ENCODE assay signal across 27 cellular contexts in genomic region chr20:4261333-4262284, GRCh38. TPM values are rescaled to one million over a fixed set of nuclear protein-coding genes. Genes with fewer than 3 reads are reported as not detected.
A peak's percentile ranks its signal among the peaks of the same experiment; 100 is the strongest.
DNase-seq lines count a peak whose midpoint lies in the region; ATAC-seq, FAIRE-seq and TF ChIP-seq lines count a peak whose summit lies in the region.
"Had no signal": no experiment of that assay in that cellular context is flagged by ENCODE, and none has a peak within 500 bp of the region (broad histone marks: within the 10 kb centered on the region; RNA-seq: fewer than 3 reads in every experiment).

No MANE protein-coding gene starts in this region.

- no peak overlapping the region for H3K4me2 ChIP-seq in A549
- H3K4me2 ChIP-seq in GM23338 = peak overlapping the region; percentile 41; the same call in 1 of the 2 replicates
- H3K4me2 ChIP-seq in MM.1S (ENCODE audit: low read depth, low read length) = no peak overlapping the region

- no peaks in the 10 kb centered on the region for H3K9me3 ChIP-seq in A549
- H3K9me3 ChIP-seq in adipocyte (ENCODE audit: control insufficient read depth, low read length) = no peaks in the 10 kb centered on the region
- no peaks in the 10 kb centered on the region for H3K9me3 ChIP-seq in MM.1S (replicated peaks; ENCODE audit: insufficient read depth, low read length)
- H3K9me3 ChIP-seq: mucosa of descending colon, neutrophil had no signal

- TF ChIP-seq CTCF in A549 (IDR thresholded peaks at IDR 0.05) (no peak), GM23338 (conservative IDR thresholded peaks at IDR 0.05; ENCODE audit: low read depth in 2 of 2) (no peak), MM.1S (IDR thresholded peaks at IDR 0.05; ENCODE audit: low read length) (no peak)

- H3K9me3 Mint-ChIP-seq in GM23338 = peaks cover 25% of the 10 kb centered on the region
- peaks cover 4% of the 10 kb centered on the region for H3K9me3 Mint-ChIP-seq in T-helper 2 cell treated with Interferon-gamma antibody and Interleukin-4, amounts not matched to agents 5 μg/mL and 100 μg/mL, for 36 hours
- peaks cover 5% of the 10 kb centered on the region for H3K9me3 Mint-ChIP-seq in activated naive CD8-positive, alpha-beta T cell treated with anti-CD3 and anti-CD28 coated beads, Interleukin-2, amount 50 U/mL, for 24 hours

- H3F3A ChIP-seq in GM23338 (replicated peaks; ENCODE audit: low read depth) (no peaks in the 10 kb centered on the region), MM.1S (ENCODE audit: insufficient read depth, low read length) (no peaks in the 10 kb centered on the region)

- DNase-seq in A549 (ENCODE audit: low read depth in 1 of 2, low spot score in 1 of 2) (no peak), GM23338 (ENCODE audit: low spot score) (peak; percentile 29), adipocyte (ENCODE audit: low read depth) (peak; percentile 29), fibroblast of peridontal ligament (ENCODE audit: extremely low read depth) (peak; percentile 55), MM.1S (no peak)
- DNase-seq in T-helper 2 cell treated with Interferon-gamma antibody and Interleukin-4, amounts not matched to agents 5 μg/mL and 100 μg/mL, for 36 hours (ENCODE audit: low spot score) = no peak
- no peak for DNase-seq in activated CD4-positive, alpha-beta T cell treated with anti-CD3 and anti-CD28 coated beads for 48 hours
- no peak for DNase-seq in activated naive CD8-positive, alpha-beta T cell treated with anti-CD3 and anti-CD28 coated beads, Interleukin-2, amount 50 U/mL, for 24 hours
- DNase-seq: activated B cell treated with CpG ODN at 0.5 μM for 24 hours; activated CD8-positive, alpha-beta T cell treated with anti-CD3 and anti-CD28 coated beads, Interleukin-2, amount 10 ng/mL, durations not matched to agents 7 days and 5 days; activated T-cell treated with anti-CD3 and anti-CD28 coated beads, Interleukin-2, amount 50 U/mL, for 4 hours; caudate nucleus; CD8-positive, alpha-beta memory T cell; KBM-7; left lung; mucosa of descending colon; NCI-H1092; NCI-H2107; NCI-H524 treated with DMSO at 0.1 percent for 48 hours; SIG-M5; stimulated activated naive CD8-positive, alpha-beta T cell treated with anti-CD3 and anti-CD28 coated beads, Interleukin-15, amount 100 ng/mL, for 72 hours had no signal

- no peaks in the 10 kb centered on the region for H4K20me1 ChIP-seq in GM23338 (replicated peaks; ENCODE audit: insufficient read depth)
- H4K20me1 ChIP-seq in MM.1S (ENCODE audit: insufficient read depth, low read length) = no peaks in the 10 kb centered on the region

- H3K4me1 ChIP-seq in A549 (no peaks in the 10 kb centered on the region), GM23338 (ENCODE audit: insufficient read depth) (peaks cover 22% of the 10 kb centered on the region), adipocyte (ENCODE audit: control insufficient read depth, insufficient read depth, low read length) (no peaks in the 10 kb centered on the region), MM.1S (ENCODE audit: low read length) (no peaks in the 10 kb centered on the region)
- H3K4me1 ChIP-seq: left lung had no signal

- H3K27me3 Mint-ChIP-seq in GM23338 (ENCODE audit: insufficient read depth, low read depth, poor library complexity) = peaks cover 12% of the 10 kb centered on the region
- peaks cover 17% of the 10 kb centered on the region for H3K27me3 Mint-ChIP-seq in T-helper 2 cell treated with Interferon-gamma antibody and Interleukin-4, amounts not matched to agents 5 μg/mL and 100 μg/mL, for 36 hours (ENCODE audit: low read depth)
- peaks cover 18% of the 10 kb centered on the region for H3K27me3 Mint-ChIP-seq in activated naive CD8-positive, alpha-beta T cell treated with anti-CD3 and anti-CD28 coated beads, Interleukin-2, amount 50 U/mL, for 24 hours

- H3K9me2 ChIP-seq in GM23338 (ENCODE audit: insufficient read depth) (no peaks in the 10 kb centered on the region; the same call in 1 of the 2 replicates), MM.1S (replicated peaks; ENCODE audit: insufficient read depth, low read length) (no peaks in the 10 kb centered on the region)

- H3K36me3 ChIP-seq in GM23338 (ENCODE audit: insufficient read depth) (no peaks in the 10 kb centered on the region), adipocyte (ENCODE audit: control insufficient read depth, insufficient read depth, low read length, severe bottlenecking) (no peaks in the 10 kb centered on the region), MM.1S (replicated peaks; ENCODE audit: insufficient read depth, low read length) (no peaks in the 10 kb centered on the region)
- H3K36me3 ChIP-seq: left lung, neutrophil had no signal

- ATAC-seq in A549 (no peak), GM23338 (peak; percentile 51)
- no peak for ATAC-seq in activated naive CD8-positive, alpha-beta T cell treated with anti-CD3 and anti-CD28 coated beads, Interleukin-2, amount 50 U/mL, for 24 hours
- ATAC-seq: activated CD8-positive, alpha-beta T cell treated with anti-CD3 and anti-CD28 coated beads, Interleukin-2, amount 10 ng/mL, durations not matched to agents 7 days and 5 days; activated naive CD4-positive, alpha-beta T cell treated with anti-CD3 and anti-CD28 coated beads, Interleukin-2, amount 50 U/mL, for 72 hours; activated T-cell treated with anti-CD3 and anti-CD28 coated beads, Interleukin-2, amount 50 U/mL, for 4 hours; left lung; mucosa of descending colon; stimulated activated naive CD8-positive, alpha-beta T cell treated with anti-CD3 and anti-CD28 coated beads, Interleukin-15, amount 100 ng/mL, for 72 hours had no signal

- H3K27me3 ChIP-seq in GM23338 (ENCODE audit: insufficient read depth) = no peaks in the 10 kb centered on the region
- H3K27me3 ChIP-seq in adipocyte (replicated peaks; ENCODE audit: control insufficient read depth, insufficient read depth, low read length) = peaks cover 4% of the 10 kb centered on the region
- H3K27me3 ChIP-seq in MM.1S (replicated peaks; ENCODE audit: insufficient read depth, low read length) = no peaks in the 10 kb centered on the region

- TF ChIP-seq POLR2A in A549 (IDR thresholded peaks at IDR 0.05; ENCODE audit: low read length) = no peak

- H3K27ac ChIP-seq in A549 (no peak overlapping the region), GM23338 (ENCODE audit: low read depth) (no peak overlapping the region), MM.1S (ENCODE audit: low read length) (no peak overlapping the region)
- H3K27ac ChIP-seq: left lung, neutrophil had no signal

- H3K4me3 ChIP-seq in A549 = no peak overlapping the region
- H3K4me3 ChIP-seq in GM23338 = no peak overlapping the region
- H3K4me3 ChIP-seq in adipocyte (ENCODE audit: low read length) = no peak overlapping the region
- H3K4me3 ChIP-seq in MM.1S (ENCODE audit: low read length) = no peak overlapping the region
- H3K4me3 ChIP-seq: left lung, mucosa of descending colon had no signal

- H3K9ac ChIP-seq in adipocyte (ENCODE audit: low read length) (no peak overlapping the region), MM.1S (ENCODE audit: low read length) (no peak overlapping the region)

- TF ChIP-seq EP300 in A549 (IDR thresholded peaks at IDR 0.05) = no peak

- H3K36me3 Mint-ChIP-seq in GM23338 (ENCODE audit: low read depth) = peaks cover 26% of the 10 kb centered on the region
- no peaks in the 10 kb centered on the region for H3K36me3 Mint-ChIP-seq in T-helper 2 cell treated with Interferon-gamma antibody and Interleukin-4, amounts not matched to agents 5 μg/mL and 100 μg/mL, for 36 hours (ENCODE audit: low read depth)
- no peaks in the 10 kb centered on the region for H3K36me3 Mint-ChIP-seq in activated naive CD8-positive, alpha-beta T cell treated with anti-CD3 and anti-CD28 coated beads, Interleukin-2, amount 50 U/mL, for 24 hours (ENCODE audit: low read depth)
- H3K36me3 Mint-ChIP-seq: CD8-positive, alpha-beta memory T cell; type B pancreatic cell had no signal

- no peak for FAIRE-seq in A549 (lab: Jason Lieb, UNC)
- FAIRE-seq: A204.1, GM18507 had no signal

- peaks cover 30% of the 10 kb centered on the region for H3K4me1 Mint-ChIP-seq in GM23338
- H3K4me1 Mint-ChIP-seq in T-helper 2 cell treated with Interferon-gamma antibody and Interleukin-4, amounts not matched to agents 5 μg/mL and 100 μg/mL, for 36 hours (ENCODE audit: low read depth) = no peaks in the 10 kb centered on the region
- H3K4me1 Mint-ChIP-seq in activated naive CD8-positive, alpha-beta T cell treated with anti-CD3 and anti-CD28 coated beads, Interleukin-2, amount 50 U/mL, for 24 hours = no peaks in the 10 kb centered on the region
- H3K4me1 Mint-ChIP-seq: activated B cell treated with CpG ODN at 0.5 μM for 24 hours; CD8-positive, alpha-beta memory T cell; stimulated activated naive CD8-positive, alpha-beta T cell treated with anti-CD3 and anti-CD28 coated beads, Interleukin-15, amount 100 ng/mL, for 72 hours had no signal

- TF ChIP-seq RAD21 in A549 (conservative IDR thresholded peaks at IDR 0.05 in 1 of 2, IDR thresholded peaks at IDR 0.05 in 1 of 2) = 0 out of 5 replicates have a peak, but pooled peaks of 1 of the 2 experiments have one; percentile 21

- no peak overlapping the region; the same call in 2 of the 3 replicates for H3K4me3 Mint-ChIP-seq in GM23338
- no peak overlapping the region for H3K4me3 Mint-ChIP-seq in T-helper 2 cell treated with Interferon-gamma antibody and Interleukin-4, amounts not matched to agents 5 μg/mL and 100 μg/mL, for 36 hours
- no peak overlapping the region for H3K4me3 Mint-ChIP-seq in activated naive CD8-positive, alpha-beta T cell treated with anti-CD3 and anti-CD28 coated beads, Interleukin-2, amount 50 U/mL, for 24 hours
- H3K4me3 Mint-ChIP-seq: activated B cell treated with CpG ODN at 0.5 μM for 24 hours; activated CD8-positive, alpha-beta T cell treated with anti-CD3 and anti-CD28 coated beads, Interleukin-2, amount 10 ng/mL, durations not matched to agents 7 days and 5 days; activated T-cell treated with anti-CD3 and anti-CD28 coated beads, Interleukin-2, amount 50 U/mL, for 4 hours; CD8-positive, alpha-beta memory T cell; stimulated activated naive CD8-positive, alpha-beta T cell treated with anti-CD3 and anti-CD28 coated beads, Interleukin-15, amount 100 ng/mL, for 72 hours; type B pancreatic cell had no signal

- 56% methylated on average over 9 of the region's 9 CpGs for WGBS in A549 (ENCODE audit: missing lambda C conversion rate)

- POLR2A ChIA-PET in A549 (lab: Yijun Ruan, JAX) = no interaction called here

- CTCF ChIA-PET in A549 (lab: Yijun Ruan, JAX) = interaction anchor here (0.9 to 3.5 kb wide), 5 partner anchors 11 to 331 kb away, joined by 3 to 13 read pairs (median 5); no protein-coding TSS in a partner anchor

- H3K27ac Mint-ChIP-seq in GM23338 = no peak overlapping the region
- no peak overlapping the region for H3K27ac Mint-ChIP-seq in T-helper 2 cell treated with Interferon-gamma antibody and Interleukin-4, amounts not matched to agents 5 μg/mL and 100 μg/mL, for 36 hours
- H3K27ac Mint-ChIP-seq in activated naive CD8-positive, alpha-beta T cell treated with anti-CD3 and anti-CD28 coated beads, Interleukin-2, amount 50 U/mL, for 24 hours = no peak overlapping the region
- H3K27ac Mint-ChIP-seq: activated B cell treated with CpG ODN at 0.5 μM for 24 hours; activated CD8-positive, alpha-beta T cell treated with anti-CD3 and anti-CD28 coated beads, Interleukin-2, amount 10 ng/mL, durations not matched to agents 7 days and 5 days; activated naive CD4-positive, alpha-beta T cell treated with anti-CD3 and anti-CD28 coated beads, Interleukin-2, amount 50 U/mL, for 72 hours; CD8-positive, alpha-beta memory T cell; stimulated activated naive CD8-positive, alpha-beta T cell treated with anti-CD3 and anti-CD28 coated beads, Interleukin-15, amount 100 ng/mL, for 72 hours; type B pancreatic cell had no signal

- H3K79me2 ChIP-seq in GM23338 (replicated peaks; ENCODE audit: insufficient read depth) = no peaks in the 10 kb centered on the region
- no peaks in the 10 kb centered on the region for H3K79me2 ChIP-seq in MM.1S (ENCODE audit: low read length)

- H2AFZ ChIP-seq in GM23338 = peak overlapping the region; percentile 8; the same call in 1 of the 2 replicates
- H2AFZ ChIP-seq in MM.1S (ENCODE audit: low read length) = no peak overlapping the region

RNA-seq across cellular contexts. Expression of gene ADRA1D, which starts 12.5 kb away (rescaled TPM):
- polyA plus RNA-seq in A549 (2011; rRNA removed) = 2.9 and 3.3 TPM in 2 replicates
- 3.5 and 6.7 TPM in 2 replicates for polyA plus RNA-seq in A549 (2012; cell fraction: cytosol; rRNA removed)
- polyA plus RNA-seq in A549 (2012; cell fraction: nucleus; rRNA removed) = 7.9 and 11.3 TPM in 2 replicates
- polyA plus RNA-seq in A549 (2017; fragmentation: RNase III; extraction: RNeasy Plus Mini Kit Qiagen cat#74134 plus additional on column Dnase treatment) = 1.7 to 3.0 TPM (median 2.3 TPM) in 3 replicates
- polyA minus RNA-seq in A549 (2011; rRNA and poly(A)+ RNA removed) = 3.0 and 3.4 TPM in 2 replicates
- 0.16 and 0.28 TPM in 2 replicates for total RNA-seq in GM23338 (2014; rRNA removed; shearing (Covaris generic))
- 0.31 TPM in 1 of 2 replicates, not detected in the other for polyA plus RNA-seq in GM23338 (2016; fragmentation: Nextera tagmentation; extraction: Ambion mirVana)
- total RNA-seq: activated B cell treated with CpG ODN at 0.5 μM for 24 hours; activated CD8-positive, alpha-beta T cell treated with anti-CD3 and anti-CD28 coated beads, Interleukin-2, amount 10 ng/mL, durations not matched to agents 7 days and 5 days; activated naive CD4-positive, alpha-beta T cell treated with anti-CD3 and anti-CD28 coated beads, Interleukin-2, amount 50 U/mL, for 72 hours; activated T-cell treated with anti-CD3 and anti-CD28 coated beads, Interleukin-2, amount 50 U/mL, for 4 hours; CD8-positive, alpha-beta memory T cell; T-helper 2 cell treated with Interferon-gamma antibody and Interleukin-4, amounts not matched to agents 100 ng/mL and 5 ng/mL, for 36 hours had no signal
- polyA plus RNA-seq: CD8-positive, alpha-beta memory T cell had no signal

Comparison
In these comparisons a context has a peak if more than half of its experiments do, and no peak if none do; other contexts are left out.
1. DNase-seq: peak in GM23338 (single experiment), adipocyte (single experiment) and fibroblast of peridontal ligament (single experiment); none in A549 (0 of 2), T-helper 2 cell treated with Interferon-gamma antibody and Interleukin-4, amounts not matched to agents 5 μg/mL and 100 μg/mL, for 36 hours (single experiment), MM.1S (single experiment), activated CD4-positive, alpha-beta T cell treated with anti-CD3 and anti-CD28 coated beads for 48 hours (single experiment) and activated naive CD8-positive, alpha-beta T cell treated with anti-CD3 and anti-CD28 coated beads, Interleukin-2, amount 50 U/mL, for 24 hours (single experiment).